In the genomic region with DNA sequence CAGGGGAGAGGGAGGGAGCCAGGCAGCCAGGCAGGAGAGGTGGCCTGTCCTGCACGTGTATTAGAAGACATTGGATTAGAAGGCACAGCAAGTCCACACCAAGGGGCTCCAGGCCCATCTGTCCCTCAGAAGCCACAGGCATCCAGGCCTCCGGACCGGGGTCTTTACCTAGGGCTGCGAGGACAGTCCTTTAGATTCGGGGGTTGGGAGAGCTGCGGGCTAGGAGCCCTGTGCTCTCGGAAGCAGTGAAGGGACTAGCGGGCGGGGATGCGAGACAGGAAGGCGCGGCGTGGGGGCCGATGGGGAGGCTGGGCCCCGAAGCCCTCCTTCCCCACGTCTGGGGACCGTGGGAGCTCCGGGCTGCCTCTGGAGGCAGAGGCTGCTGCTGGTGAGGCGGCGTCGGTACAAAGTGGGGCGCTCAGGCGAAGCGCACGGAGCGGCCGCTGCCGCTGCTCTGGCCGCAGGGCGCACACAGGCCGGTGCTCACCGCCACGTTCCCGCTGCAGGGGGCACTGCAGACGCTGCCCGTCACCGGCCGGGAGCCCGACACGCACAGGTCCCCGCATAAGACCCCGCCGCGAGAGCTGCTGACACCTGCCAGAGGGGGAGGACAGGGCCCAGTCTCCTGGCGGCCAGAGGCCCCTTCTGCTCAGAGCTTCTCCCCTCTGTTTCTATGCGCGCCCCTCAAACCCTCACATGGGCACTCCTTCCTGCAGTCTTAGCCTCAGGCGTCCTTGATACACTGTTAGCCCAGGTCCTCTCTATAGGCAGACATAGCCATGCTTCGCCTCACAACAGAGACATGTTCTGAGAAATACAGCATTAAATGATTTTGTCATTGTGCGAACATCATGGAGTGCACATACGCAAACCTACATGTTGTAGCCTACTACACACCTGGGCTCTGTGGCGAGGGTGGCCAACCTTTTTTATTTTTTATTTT, we compare ENCODE assay signal across 1 cellular context.
TF ChIP-seq lines count a peak whose summit lies in the region.

No MANE protein-coding gene starts in this region.

TF ChIP-seq in IMR-90, 13 proteins besides CTCF, POLR2A, EP300 and RAD21 (continued from another document):
- TF ChIP-seq MXI1 (IDR thresholded peaks at IDR 0.05; ENCODE audit: borderline replicate concordance, low read depth, low read length) (no peak), CHD1 (IDR thresholded peaks at IDR 0.05; ENCODE audit: low read depth, low read length) (no peak), CEBPB (IDR thresholded peaks at IDR 0.05; ENCODE audit: low read depth, low read length) (no peak), BHLHE40 (IDR thresholded peaks at IDR 0.05; ENCODE audit: low read depth, low read length) (no peak), MAFK (IDR thresholded peaks at IDR 0.05; ENCODE audit: low read depth, low read length) (no peak), NFE2L2 (IDR thresholded peaks at IDR 0.05; ENCODE audit: low read depth, low read length) (no peak), MAZ (IDR thresholded peaks at IDR 0.05; ENCODE audit: borderline replicate concordance, low read depth, low read length) (no peak), RFX5 (IDR thresholded peaks at IDR 0.05; ENCODE audit: low read depth, low read length) (no peak)
- TF ChIP-seq, protein P1, sequence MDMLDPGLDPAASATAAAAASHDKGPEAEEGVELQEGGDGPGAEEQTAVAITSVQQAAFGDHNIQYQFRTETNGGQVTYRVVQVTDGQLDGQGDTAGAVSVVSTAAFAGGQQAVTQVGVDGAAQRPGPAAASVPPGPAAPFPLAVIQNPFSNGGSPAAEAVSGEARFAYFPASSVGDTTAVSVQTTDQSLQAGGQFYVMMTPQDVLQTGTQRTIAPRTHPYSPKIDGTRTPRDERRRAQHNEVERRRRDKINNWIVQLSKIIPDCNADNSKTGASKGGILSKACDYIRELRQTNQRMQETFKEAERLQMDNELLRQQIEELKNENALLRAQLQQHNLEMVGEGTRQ (IDR thresholded peaks at IDR 0.05; ENCODE audit: low read depth, low read length) = no peak
- TF ChIP-seq, protein P2, sequence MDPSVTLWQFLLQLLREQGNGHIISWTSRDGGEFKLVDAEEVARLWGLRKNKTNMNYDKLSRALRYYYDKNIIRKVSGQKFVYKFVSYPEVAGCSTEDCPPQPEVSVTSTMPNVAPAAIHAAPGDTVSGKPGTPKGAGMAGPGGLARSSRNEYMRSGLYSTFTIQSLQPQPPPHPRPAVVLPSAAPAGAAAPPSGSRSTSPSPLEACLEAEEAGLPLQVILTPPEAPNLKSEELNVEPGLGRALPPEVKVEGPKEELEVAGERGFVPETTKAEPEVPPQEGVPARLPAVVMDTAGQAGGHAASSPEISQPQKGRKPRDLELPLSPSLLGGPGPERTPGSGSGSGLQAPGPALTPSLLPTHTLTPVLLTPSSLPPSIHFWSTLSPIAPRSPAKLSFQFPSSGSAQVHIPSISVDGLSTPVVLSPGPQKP (IDR thresholded peaks at IDR 0.05; ENCODE audit: borderline replicate concordance, low read depth, low read length) = no peak
